In genomic region chr19:29687244-29687896, GRCh38 we compare ENCODE assay signal across 1 cellular context.
TF ChIP-seq lines count a peak whose summit lies in the region.

No MANE protein-coding gene starts in this region.

TF ChIP-seq in GM23338, 12 proteins besides CTCF, POLR2A, EP300 and RAD21 (continued from another document):
- no peak for TF ChIP-seq REST (IDR thresholded peaks at IDR 0.05; ENCODE audit: unreplicated experiment)
TF ChIP-seq in GM23338: peak in this region for 0.
